Comparison of ENCODE assay signal across 1 cellular context in the genomic region with DNA sequence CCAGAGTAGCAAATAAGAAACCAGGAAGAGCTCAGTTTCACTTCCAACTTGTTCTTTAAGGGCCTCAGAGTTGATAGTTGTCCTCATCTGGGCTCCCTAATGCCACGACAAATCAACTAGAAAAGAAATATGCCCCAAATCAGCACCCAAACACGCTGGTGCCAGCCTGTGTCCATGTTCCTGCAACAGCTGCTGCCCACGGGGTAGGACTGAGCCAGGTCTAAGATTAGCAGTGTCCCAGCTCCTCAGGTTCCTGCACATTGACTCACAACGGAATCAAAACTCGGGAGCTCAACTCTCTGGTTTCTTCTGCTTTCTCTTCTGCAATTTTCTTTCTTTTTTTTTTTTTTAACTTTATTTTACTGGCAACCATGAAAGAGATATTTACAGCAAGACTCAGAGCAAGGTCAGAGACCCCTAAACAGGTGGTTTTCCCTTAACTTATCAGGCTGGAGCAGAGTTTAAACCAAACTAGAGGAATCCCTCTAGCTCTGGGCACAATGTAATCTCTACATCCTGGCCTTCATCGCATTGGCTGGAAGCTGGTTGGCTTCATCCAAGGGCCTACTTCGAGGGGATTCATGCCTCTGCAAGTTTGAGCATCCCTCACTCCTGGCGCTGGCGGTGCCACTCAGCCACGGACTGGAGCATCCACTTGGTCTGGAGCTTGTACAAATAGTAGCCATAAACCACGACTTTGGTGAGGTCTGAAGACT.
TF ChIP-seq lines count a peak whose summit lies in the region.

No MANE protein-coding gene starts in this region.

TF ChIP-seq in GM12878, 131 proteins besides CTCF, POLR2A, EP300 and RAD21 (continued from another document):
- TF ChIP-seq, protein P1, sequence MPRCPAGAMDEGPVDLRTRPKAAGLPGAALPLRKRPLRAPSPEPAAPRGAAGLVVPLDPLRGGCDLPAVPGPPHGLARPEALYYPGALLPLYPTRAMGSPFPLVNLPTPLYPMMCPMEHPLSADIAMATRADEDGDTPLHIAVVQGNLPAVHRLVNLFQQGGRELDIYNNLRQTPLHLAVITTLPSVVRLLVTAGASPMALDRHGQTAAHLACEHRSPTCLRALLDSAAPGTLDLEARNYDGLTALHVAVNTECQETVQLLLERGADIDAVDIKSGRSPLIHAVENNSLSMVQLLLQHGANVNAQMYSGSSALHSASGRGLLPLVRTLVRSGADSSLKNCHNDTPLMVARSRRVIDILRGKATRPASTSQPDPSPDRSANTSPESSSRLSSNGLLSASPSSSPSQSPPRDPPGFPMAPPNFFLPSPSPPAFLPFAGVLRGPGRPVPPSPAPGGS (IDR thresholded peaks at IDR 0.05; ENCODE audit: borderline replicate concordance, insufficient read depth, low read depth, low read length, poor library complexity, severe bottlenecking): no peak
- TF ChIP-seq, protein P2, sequence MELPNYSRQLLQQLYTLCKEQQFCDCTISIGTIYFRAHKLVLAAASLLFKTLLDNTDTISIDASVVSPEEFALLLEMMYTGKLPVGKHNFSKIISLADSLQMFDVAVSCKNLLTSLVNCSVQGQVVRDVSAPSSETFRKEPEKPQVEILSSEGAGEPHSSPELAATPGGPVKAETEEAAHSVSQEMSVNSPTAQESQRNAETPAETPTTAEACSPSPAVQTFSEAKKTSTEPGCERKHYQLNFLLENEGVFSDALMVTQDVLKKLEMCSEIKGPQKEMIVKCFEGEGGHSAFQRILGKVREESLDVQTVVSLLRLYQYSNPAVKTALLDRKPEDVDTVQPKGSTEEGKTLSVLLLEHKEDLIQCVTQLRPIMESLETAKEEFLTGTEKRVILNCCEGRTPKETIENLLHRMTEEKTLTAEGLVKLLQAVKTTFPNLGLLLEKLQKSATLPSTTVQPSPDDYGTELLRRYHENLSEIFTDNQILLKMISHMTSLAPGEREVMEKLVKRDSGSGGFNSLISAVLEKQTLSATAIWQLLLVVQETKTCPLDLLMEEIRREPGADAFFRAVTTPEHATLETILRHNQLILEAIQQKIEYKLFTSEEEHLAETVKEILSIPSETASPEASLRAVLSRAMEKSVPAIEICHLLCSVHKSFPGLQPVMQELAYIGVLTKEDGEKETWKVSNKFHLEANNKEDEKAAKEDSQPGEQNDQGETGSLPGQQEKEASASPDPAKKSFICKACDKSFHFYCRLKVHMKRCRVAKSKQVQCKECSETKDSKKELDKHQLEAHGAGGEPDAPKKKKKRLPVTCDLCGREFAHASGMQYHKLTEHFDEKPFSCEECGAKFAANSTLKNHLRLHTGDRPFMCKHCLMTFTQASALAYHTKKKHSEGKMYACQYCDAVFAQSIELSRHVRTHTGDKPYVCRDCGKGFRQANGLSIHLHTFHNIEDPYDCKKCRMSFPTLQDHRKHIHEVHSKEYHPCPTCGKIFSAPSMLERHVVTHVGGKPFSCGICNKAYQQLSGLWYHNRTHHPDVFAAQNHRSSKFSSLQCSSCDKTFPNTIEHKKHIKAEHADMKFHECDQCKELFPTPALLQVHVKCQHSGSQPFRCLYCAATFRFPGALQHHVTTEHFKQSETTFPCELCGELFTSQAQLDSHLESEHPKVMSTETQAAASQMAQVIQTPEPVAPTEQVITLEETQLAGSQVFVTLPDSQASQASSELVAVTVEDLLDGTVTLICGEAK (IDR thresholded peaks at IDR 0.05; ENCODE audit: borderline replicate concordance): peak; percentile 58; the same call in 1 of the 2 replicates
- no peak for TF ChIP-seq MEF2B (IDR thresholded peaks at IDR 0.05; ENCODE audit: partially characterized antibody, poor library complexity, severe bottlenecking)
- no peak for TF ChIP-seq STAT1 (conservative IDR thresholded peaks at IDR 0.05)
- TF ChIP-seq SPI1 (IDR thresholded peaks at IDR 0.05; ENCODE audit: borderline replicate concordance, insufficient read depth, low read depth, low read length): peak; percentile 25; the same call in 1 of the 2 replicates
- TF ChIP-seq KDM1A (IDR thresholded peaks at IDR 0.05; ENCODE audit: borderline replicate concordance): no peak
- TF ChIP-seq DPF2 (IDR thresholded peaks at IDR 0.05): no peak
- TF ChIP-seq SRF (IDR thresholded peaks at IDR 0.05; ENCODE audit: low read depth in 2 of 2, low read length in 2 of 2): no peak
